In genomic region chr13:36395280-36395679, GRCh38 we compare ENCODE assay signal across 9 cellular contexts. TPM values are rescaled to one million over a fixed set of nuclear protein-coding genes. Genes with fewer than 3 reads are reported as not detected.
DNase-seq lines count a peak whose midpoint lies in the region; ATAC-seq and TF ChIP-seq lines count a peak whose summit lies in the region.
"Had no signal": no experiment of that assay in that cellular context is flagged by ENCODE, and none has a peak within 500 bp of the region (broad histone marks: within the 10 kb centered on the region; RNA-seq: fewer than 3 reads in every experiment).

No MANE protein-coding gene starts in this region.

- H3K9me3 ChIP-seq in DND-41 (ENCODE audit: insufficient read depth, low read length, severe bottlenecking): no peaks in the 10 kb centered on the region
- no peaks in the 10 kb centered on the region for H3K9me3 ChIP-seq in body of pancreas

- no peak for TF ChIP-seq POLR2A in body of pancreas (IDR thresholded peaks at IDR 0.05)

- no peaks in the 10 kb centered on the region for H3K79me2 ChIP-seq in DND-41 (ENCODE audit: insufficient read depth, low read length)

- intact Hi-C loops in body of pancreas (cut with DNase I): no loop called here
- intact Hi-C loops in activated T-helper 2 cell treated with anti-CD3 and anti-CD28 coated beads, Interferon-gamma antibody, Interleukin-2, Interleukin-4, amounts not matched to agents 10 μg/mL and 5 μg/mL and 100 μg/mL, durations not matched to agents 14 hours and 24 hours and 36 hours (cut with micrococcal nuclease): no loop called here

- H3K4me3 ChIP-seq in DND-41 (ENCODE audit: low read depth in 1 of 2, low read length in 2 of 2): no peak overlapping the region
- no peak overlapping the region for H3K4me3 ChIP-seq in body of pancreas

- H3K4me1 ChIP-seq in DND-41 (ENCODE audit: insufficient read depth, low read length) (no peaks in the 10 kb centered on the region), body of pancreas (no peaks in the 10 kb centered on the region)

- H3K4me3 Mint-ChIP-seq in activated T-helper 2 cell treated with anti-CD3 and anti-CD28 coated beads, Interferon-gamma antibody, Interleukin-2, Interleukin-4, amounts not matched to agents 10 μg/mL and 5 μg/mL and 100 μg/mL, durations not matched to agents 14 hours and 24 hours and 36 hours (ENCODE audit: low read depth): no peak overlapping the region

- no peaks in the 10 kb centered on the region for H3K27me3 ChIP-seq in DND-41 (ENCODE audit: insufficient read depth, low read length, poor library complexity)
- no peaks in the 10 kb centered on the region for H3K27me3 ChIP-seq in body of pancreas

- no peak overlapping the region for H3K4me2 ChIP-seq in DND-41 (ENCODE audit: insufficient read depth, low read length)

- no peaks in the 10 kb centered on the region for H3K4me1 Mint-ChIP-seq in activated T-helper 2 cell treated with anti-CD3 and anti-CD28 coated beads, Interferon-gamma antibody, Interleukin-2, Interleukin-4, amounts not matched to agents 10 μg/mL and 5 μg/mL and 100 μg/mL, durations not matched to agents 14 hours and 24 hours and 36 hours (ENCODE audit: low read depth)

- no peaks in the 10 kb centered on the region for H3K9me3 Mint-ChIP-seq in activated T-helper 2 cell treated with anti-CD3 and anti-CD28 coated beads, Interferon-gamma antibody, Interleukin-2, Interleukin-4, amounts not matched to agents 10 μg/mL and 5 μg/mL and 100 μg/mL, durations not matched to agents 14 hours and 24 hours and 36 hours

- H4K20me1 ChIP-seq in DND-41 (ENCODE audit: insufficient read depth, low read length): no peaks in the 10 kb centered on the region

- H3K27ac ChIP-seq in DND-41 (ENCODE audit: low read length) (no peak overlapping the region), body of pancreas (no peak overlapping the region)

- H3K9ac ChIP-seq in DND-41 (ENCODE audit: low read depth, low read length): no peak overlapping the region

- no peak overlapping the region for H3K27ac Mint-ChIP-seq in activated T-helper 2 cell treated with anti-CD3 and anti-CD28 coated beads, Interferon-gamma antibody, Interleukin-2, Interleukin-4, amounts not matched to agents 10 μg/mL and 5 μg/mL and 100 μg/mL, durations not matched to agents 14 hours and 24 hours and 36 hours

- DNase-seq in DND-41 (no peak), M059J (ENCODE audit: low read depth) (peak; percentile 33), body of pancreas (no peak), lung microvascular endothelial cell (ENCODE audit: low read depth in 2 of 2) (peak; percentile 30 to 46), activated T-cell treated with anti-CD3 and anti-CD28 coated beads for 4 hours (no peak)
- no peak for DNase-seq in activated T-helper 2 cell treated with anti-CD3 and anti-CD28 coated beads, Interferon-gamma antibody, Interleukin-2, Interleukin-4, amounts not matched to agents 10 μg/mL and 5 μg/mL and 100 μg/mL, durations not matched to agents 14 hours and 24 hours and 36 hours (ENCODE audit: low spot score)
- no peak for DNase-seq in activated CD4-positive, CD25-positive, alpha-beta regulatory T cell (lab: John Stamatoyannopoulos, UW)

- 38 to 45% methylated on average over 2 of the region's 2 CpGs for WGBS in body of pancreas, 2 donors

- no peaks in the 10 kb centered on the region for H3K36me3 Mint-ChIP-seq in activated T-helper 2 cell treated with anti-CD3 and anti-CD28 coated beads, Interferon-gamma antibody, Interleukin-2, Interleukin-4, amounts not matched to agents 10 μg/mL and 5 μg/mL and 100 μg/mL, durations not matched to agents 14 hours and 24 hours and 36 hours (ENCODE audit: low read depth)

- peaks cover 33% of the 10 kb centered on the region for H3K27me3 Mint-ChIP-seq in activated T-helper 2 cell treated with anti-CD3 and anti-CD28 coated beads, Interferon-gamma antibody, Interleukin-2, Interleukin-4, amounts not matched to agents 10 μg/mL and 5 μg/mL and 100 μg/mL, durations not matched to agents 14 hours and 24 hours and 36 hours (ENCODE audit: low read depth)

- TF ChIP-seq CTCF in DND-41 (IDR thresholded peaks at IDR 0.05; ENCODE audit: borderline replicate concordance, extremely low read depth, low read length, poor library complexity, severe bottlenecking) (peak; percentile 22), body of pancreas (IDR thresholded peaks at IDR 0.05) (peak in 6 of 7 experiments; percentile 21 to 39 (median 29))

- H3K36me3 ChIP-seq in DND-41 (ENCODE audit: insufficient read depth, low read length) (no peaks in the 10 kb centered on the region), body of pancreas (replicated peaks in 1 of 2; ENCODE audit: insufficient read depth in 1 of 2, low read depth in 2 of 2) (no peaks in the 10 kb centered on the region)

- H2AFZ ChIP-seq in DND-41 (ENCODE audit: low read depth, low read length): no peak overlapping the region

- ATAC-seq in DND-41 (ENCODE audit: insufficient read depth, low read depth) (no peak), body of pancreas (no peak), GM18873 (IDR thresholded peaks at IDR 0.05; ENCODE audit: low FRiP score, unreplicated experiment) (no peak)
- ATAC-seq: HCT116 had no signal

RNA-seq across cellular contexts. Expression of gene CCNA1, which starts 37.0 kb away (rescaled TPM):
- total RNA-seq in M059J (2014; rRNA removed; shearing (Covaris generic)): 0.05 and 0.32 TPM in 2 replicates
- total RNA-seq in body of pancreas: not detected
- total RNA-seq in lung microvascular endothelial cell: 0.20 and 9.8 TPM in 2 replicates
- total RNA-seq in activated T-helper 2 cell treated with anti-CD3 and anti-CD28 coated beads, Interferon-gamma antibody, Interleukin-2, Interleukin-4, amounts not matched to agents 10 μg/mL and 5 μg/mL and 100 μg/mL, durations not matched to agents 14 hours and 24 hours and 36 hours: 4.3 and 5.0 TPM in 2 replicates

RNA-seq across cellular contexts. Expression of gene SPART, which starts 49.1 kb away (rescaled TPM):
- total RNA-seq in M059J (2014; rRNA removed; shearing (Covaris generic)): 37.1 and 52.2 TPM in 2 replicates
- total RNA-seq in body of pancreas (10 to 100 TPM; 11.5 to 16.1 TPM), lung microvascular endothelial cell (36.0 and 50.8 TPM in 2 replicates)
- total RNA-seq in activated T-helper 2 cell treated with anti-CD3 and anti-CD28 coated beads, Interferon-gamma antibody, Interleukin-2, Interleukin-4, amounts not matched to agents 10 μg/mL and 5 μg/mL and 100 μg/mL, durations not matched to agents 14 hours and 24 hours and 36 hours: 31.7 and 32.0 TPM in 2 replicates

Comparison
In these comparisons a context has a peak if more than half of its experiments do, and no peak if none do; other contexts are left out.
1. DNase-seq: peak in M059J (single experiment) and lung microvascular endothelial cell (2 of 2); none in DND-41 (single experiment), body of pancreas (0 of 4), activated T-helper 2 cell treated with anti-CD3 and anti-CD28 coated beads, Interferon-gamma antibody, Interleukin-2, Interleukin-4, amounts not matched to agents 10 μg/mL and 5 μg/mL and 100 μg/mL, durations not matched to agents 14 hours and 24 hours and 36 hours (single experiment), activated CD4-positive, CD25-positive, alpha-beta regulatory T cell (0 of 4) and activated T-cell treated with anti-CD3 and anti-CD28 coated beads for 4 hours (single experiment).